8 cellular contexts compared by ENCODE assay signal in the genomic region with DNA sequence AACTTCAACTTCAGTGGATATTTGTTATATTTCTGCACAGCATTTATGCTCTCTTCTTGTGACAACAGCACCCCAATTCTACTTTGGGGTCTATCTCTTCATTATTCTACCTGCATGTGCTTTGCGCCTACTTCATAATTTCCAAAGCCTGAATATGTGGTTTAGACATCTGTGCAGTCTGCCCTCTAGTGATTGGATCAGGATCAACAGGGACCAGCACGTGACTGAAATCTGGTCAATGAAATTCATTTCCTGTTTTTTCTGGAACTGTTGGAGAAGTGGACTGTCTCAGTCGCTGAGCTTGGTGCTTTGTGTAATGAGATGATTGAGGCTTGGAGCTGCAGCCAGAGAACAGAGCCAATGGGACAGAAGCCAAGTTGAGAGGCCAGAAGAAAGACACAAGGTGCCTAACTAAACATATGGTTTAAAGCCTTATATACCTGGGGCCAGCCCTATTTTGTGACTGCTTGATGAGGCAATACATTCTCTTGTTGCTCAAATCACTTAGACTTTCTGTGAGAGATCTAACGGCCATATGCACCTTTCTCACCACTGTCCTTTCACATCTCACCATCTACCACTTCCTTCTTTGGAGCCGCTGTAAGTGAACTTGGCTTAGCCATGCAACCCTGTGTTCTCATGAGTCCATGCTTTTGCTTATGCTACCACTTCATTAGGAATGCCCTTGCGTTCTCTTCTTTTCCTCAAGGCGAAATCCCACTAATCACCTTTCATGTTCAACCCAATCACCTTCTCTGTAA.
A peak's percentile ranks its signal among the peaks of the same experiment; 100 is the strongest.
DNase-seq lines count a peak whose midpoint lies in the region; ATAC-seq and TF ChIP-seq lines count a peak whose summit lies in the region.
"Had no signal": no experiment of that assay in that cellular context is flagged by ENCODE, and none has a peak within 500 bp of the region (broad histone marks: within the 10 kb centered on the region; RNA-seq: fewer than 3 reads in every experiment).

No MANE protein-coding gene starts in this region.

- TF ChIP-seq CTCF in Peyer's patch (IDR thresholded peaks at IDR 0.05), result peak in 3 of 6 experiments; percentile 21 to 34 (median 32)

- intact Hi-C loops in head of caudate nucleus (cut with DNase I), result no loop called here

- H3K4me1 ChIP-seq in HAP-1, result no peaks in the 10 kb centered on the region
- no peaks in the 10 kb centered on the region for H3K4me1 ChIP-seq in Peyer's patch

- H3K27ac ChIP-seq in Peyer's patch, result no peak overlapping the region

- H3K4me3 ChIP-seq in HAP-1 (no peak overlapping the region), Peyer's patch (no peak overlapping the region)
- H3K4me3 ChIP-seq: lung had no signal

- H3K36me3 ChIP-seq in HAP-1 (replicated peaks), result no peaks in the 10 kb centered on the region
- no peaks in the 10 kb centered on the region for H3K36me3 ChIP-seq in Peyer's patch

- H3K9me3 ChIP-seq in HAP-1 (no peaks in the 10 kb centered on the region), Peyer's patch (no peaks in the 10 kb centered on the region)

- TF ChIP-seq POLR2A in Peyer's patch (IDR thresholded peaks at IDR 0.05), result no peak

- in situ Hi-C loops in HAP-1 (cut with MboI; ENCODE audit: low sequenced_read_pairs), result no loop called here

- no peaks in the 10 kb centered on the region for H3K27me3 ChIP-seq in HAP-1 (ENCODE audit: low read depth)
- H3K27me3 ChIP-seq in Peyer's patch, result no peaks in the 10 kb centered on the region

- no peak for ATAC-seq in GM19023 (IDR thresholded peaks at IDR 0.05; ENCODE audit: unreplicated experiment)

- DNase-seq in ELR (ENCODE audit: low read depth), result peak; percentile 55
- peak; percentile 15 to 43 for DNase-seq in HAP-1 (ENCODE audit: low spot score in 2 of 2)
- peak; percentile 56 for DNase-seq in OCI-M1 (lab: John Stamatoyannopoulos, UW)
- DNase-seq in head of caudate nucleus, result peak in 22 of 42 donors; percentile 8 to 66 (median 31)
- no peak for DNase-seq in activated CD8-positive, alpha-beta memory T cell treated with anti-CD3 and anti-CD28 coated beads for 24 hours
- DNase-seq in Peyer's patch, result no peak

Comparison
In these comparisons a context has a peak if more than half of its experiments do, and no peak if none do; other contexts are left out.
1. DNase-seq: peak in ELR (single experiment), HAP-1 (2 of 2), OCI-M1 (single experiment) and head of caudate nucleus (22 of 42); none in activated CD8-positive, alpha-beta memory T cell treated with anti-CD3 and anti-CD28 coated beads for 24 hours (single experiment) and Peyer's patch (0 of 3).